Comparison of ENCODE assay signal across 1 cellular context in the genomic region with DNA sequence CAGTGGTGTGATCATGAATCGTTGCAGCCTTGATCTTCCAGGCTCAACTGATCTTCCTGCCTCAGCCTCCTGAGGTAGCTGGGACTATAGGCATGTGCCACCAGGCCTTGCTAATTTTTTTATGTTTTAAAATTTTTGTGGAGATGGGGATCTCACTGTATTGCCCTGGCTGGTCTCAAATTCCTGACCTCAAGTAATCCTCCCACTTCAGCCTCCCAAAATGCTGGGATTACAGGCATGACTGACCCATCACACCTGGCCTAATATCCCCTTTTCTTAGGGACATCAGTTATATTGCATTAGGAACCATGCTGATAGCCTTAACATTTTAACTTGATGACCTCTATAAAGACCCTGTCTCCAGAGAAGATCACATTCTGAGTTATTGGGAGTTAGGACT.
TF ChIP-seq lines count a peak whose summit lies in the region.

No MANE protein-coding gene starts in this region.

TF ChIP-seq in endothelial cell of umbilical vein, 7 proteins besides CTCF, POLR2A, EP300 and RAD21 (continued from another document):
- TF ChIP-seq, protein P1, sequence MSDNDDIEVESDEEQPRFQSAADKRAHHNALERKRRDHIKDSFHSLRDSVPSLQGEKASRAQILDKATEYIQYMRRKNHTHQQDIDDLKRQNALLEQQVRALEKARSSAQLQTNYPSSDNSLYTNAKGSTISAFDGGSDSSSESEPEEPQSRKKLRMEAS (IDR thresholded peaks at IDR 0.05; ENCODE audit: insufficient read depth, insufficient read length): no peak
- TF ChIP-seq POLR2AphosphoS5 (IDR thresholded peaks at IDR 0.05; ENCODE audit: insufficient read depth, low read depth, low read length): no peak
- no peak for TF ChIP-seq JUN (IDR thresholded peaks at IDR 0.05; ENCODE audit: borderline replicate concordance, insufficient read depth, insufficient read length, low read depth)
- no peak for TF ChIP-seq EZH2 (IDR thresholded peaks at IDR 0.05; ENCODE audit: borderline replicate concordance, low read depth, low read length, severe bottlenecking)
